ENCODE assay signal across 14 cellular contexts in the genomic region with DNA sequence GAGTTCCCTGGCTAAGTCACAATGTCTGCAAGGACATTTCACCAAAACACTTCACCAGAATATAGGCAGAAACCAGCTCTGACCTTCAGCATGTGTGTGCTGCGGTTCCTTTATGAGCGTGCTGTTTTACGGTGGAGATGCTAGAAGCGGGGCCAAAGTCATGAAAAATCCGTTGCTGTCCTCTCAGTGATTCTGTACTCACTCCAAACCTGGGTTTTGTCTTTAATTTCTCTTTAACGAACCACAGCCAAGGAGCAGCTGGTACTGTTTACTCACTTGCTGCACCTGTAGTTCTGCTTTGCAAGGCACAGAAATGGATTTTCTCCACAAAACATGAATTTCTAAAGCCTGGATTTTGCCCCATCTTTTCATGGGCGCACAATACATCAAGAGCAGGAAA.
DNase-seq lines count a peak whose midpoint lies in the region; TF ChIP-seq lines count a peak whose summit lies in the region.
"Had no signal": no experiment of that assay in that cellular context is flagged by ENCODE, and none has a peak within 500 bp of the region (broad histone marks: within the 10 kb centered on the region; RNA-seq: fewer than 3 reads in every experiment).

No MANE protein-coding gene starts in this region.

- no peaks in the 10 kb centered on the region for H3K9me2 ChIP-seq in OCI-LY7 (ENCODE audit: insufficient read depth, low read length)

- H3K27ac ChIP-seq in dorsolateral prefrontal cortex (peak overlapping the region in 41 of 59 donors; percentile 0 to 95 (median 45)), ascending aorta (no peak overlapping the region), neural progenitor cell (no peak overlapping the region), OCI-LY7 (ENCODE audit: low read depth, low read length, poor library complexity, severe bottlenecking) (no peak overlapping the region)
- H3K27ac ChIP-seq: A549, SJSA1 had no signal

- peaks cover 2% of the 10 kb centered on the region for H3K27me3 Mint-ChIP-seq in neural progenitor cell (ENCODE audit: insufficient read depth, low read depth)

- H3K4me3 ChIP-seq in dorsolateral prefrontal cortex: no peak overlapping the region
- H3K4me3 ChIP-seq in ascending aorta: no peak overlapping the region
- no peak overlapping the region for H3K4me3 ChIP-seq in neural progenitor cell
- no peak overlapping the region for H3K4me3 ChIP-seq in OCI-LY7 (ENCODE audit: low read depth, low read length, poor library complexity, severe bottlenecking)
- H3K4me3 ChIP-seq: A549, SJSA1 had no signal

- H3K36me3 Mint-ChIP-seq in neural progenitor cell: no peaks in the 10 kb centered on the region

- no peak overlapping the region for H3K4me3 Mint-ChIP-seq in neural progenitor cell

- TF ChIP-seq CTCF in dorsolateral prefrontal cortex (IDR thresholded peaks at IDR 0.05 in 54 of 56, conservative IDR thresholded peaks at IDR 0.05 in 2 of 56; ENCODE audit: low read depth in 1 of 56, partially characterized antibody in 56 of 56) (no peak), ascending aorta (IDR thresholded peaks at IDR 0.05) (no peak), neural progenitor cell (IDR thresholded peaks at IDR 0.05) (no peak), OCI-LY7 (conservative IDR thresholded peaks at IDR 0.05; ENCODE audit: low read length) (no peak)

- H3K36me3 ChIP-seq in ascending aorta (no peaks in the 10 kb centered on the region), neural progenitor cell (no peaks in the 10 kb centered on the region), OCI-LY7 (ENCODE audit: insufficient read depth, low read length) (no peaks in the 10 kb centered on the region)
- H3K36me3 ChIP-seq: SJSA1 had no signal

- H3K27me3 ChIP-seq in dorsolateral prefrontal cortex: no peaks in the 10 kb centered on the region
- H3K27me3 ChIP-seq in ascending aorta: no peaks in the 10 kb centered on the region
- no peaks in the 10 kb centered on the region for H3K27me3 ChIP-seq in neural progenitor cell
- H3K27me3 ChIP-seq: SJSA1 had no signal

- H3K4me1 ChIP-seq in ascending aorta (peaks cover 7 to 22% of the 10 kb centered on the region in 2 donors), neural progenitor cell (peaks cover 9% of the 10 kb centered on the region), OCI-LY7 (ENCODE audit: insufficient read depth, low read length, poor library complexity, severe bottlenecking) (no peaks in the 10 kb centered on the region)
- H3K4me1 ChIP-seq: A549, SJSA1 had no signal

- CTCF ChIA-PET in OCI-LY7 (lab: Charles Lee; ENCODE audit: unreplicated experiment): no interaction called here

- no peak overlapping the region for H3K9ac ChIP-seq in neural progenitor cell

- POLR2A ChIA-PET in OCI-LY7 (lab: Charles Lee): no interaction called here

- H3K9me3 ChIP-seq in ascending aorta: no peaks in the 10 kb centered on the region
- H3K9me3 ChIP-seq in neural progenitor cell (ENCODE audit: low read depth): no peaks in the 10 kb centered on the region
- no peaks in the 10 kb centered on the region for H3K9me3 ChIP-seq in OCI-LY7 (ENCODE audit: low read length)
- H3K9me3 ChIP-seq: A549, SJSA1 had no signal

- intact Hi-C loops in dorsolateral prefrontal cortex (cut with DNase I): no loop called here
- intact Hi-C loops in ascending aorta (cut with DNase I): loop anchor here (5.0 kb wide), 1 partner anchor 39 kb away; no protein-coding TSS in a partner anchor
- intact Hi-C loops in OCI-LY7 (cut with micrococcal nuclease; ENCODE audit: unreplicated experiment): no loop called here

- H2AFZ ChIP-seq in neural progenitor cell (replicated peaks) (no peak overlapping the region), OCI-LY7 (ENCODE audit: low read length) (no peak overlapping the region)

- H4K20me1 ChIP-seq in neural progenitor cell (ENCODE audit: low read depth) (no peaks in the 10 kb centered on the region), OCI-LY7 (ENCODE audit: insufficient read depth, low read length) (no peaks in the 10 kb centered on the region)

- H3K4me1 Mint-ChIP-seq in neural progenitor cell: peaks cover under 1% of the 10 kb centered on the region

- H3K4me2 ChIP-seq in neural progenitor cell (no peak overlapping the region), OCI-LY7 (ENCODE audit: low read length) (no peak overlapping the region)
- H3K4me2 ChIP-seq: A549 had no signal

- H3K27ac Mint-ChIP-seq in neural progenitor cell: no peak overlapping the region

- H3K79me2 ChIP-seq in neural progenitor cell (ENCODE audit: low read depth): no peaks in the 10 kb centered on the region
- no peaks in the 10 kb centered on the region for H3K79me2 ChIP-seq in OCI-LY7 (ENCODE audit: insufficient read depth, low read depth, low read length)

- DNase-seq in NCI-H2171 treated with DMSO at 0.1 percent for 48 hours (lab: John Stamatoyannopoulos, UW) (peak; percentile 52), NCI-H2171 (lab: John Stamatoyannopoulos, UW) (no peak), NCI-H2227 treated with DMSO at 0.1 percent for 48 hours (lab: John Stamatoyannopoulos, UW) (peak; percentile 44), dorsolateral prefrontal cortex (no peak), ascending aorta (ENCODE audit: low spot score in 2 of 2) (no peak), neural progenitor cell (ENCODE audit: low spot score) (no peak), OCI-LY7 (ENCODE audit: low spot score) (no peak)
- DNase-seq: Calu3; KBM-7; NK-92 treated with Interleukin-12 subunit alpha and Interleukin-12 subunit beta, amount 100 ng/mL, for 24 hours; PC-3; SW 1271 had no signal

- no peaks in the 10 kb centered on the region for H3F3A ChIP-seq in neural progenitor cell (ENCODE audit: low read depth)

- BruUV-seq in OCI-LY7 (replicated peaks; lab: Mats Ljungman, UMichigan): no TSS peak

- no peaks in the 10 kb centered on the region for H3K9me3 Mint-ChIP-seq in neural progenitor cell

Comparison
In these comparisons a context has a peak if more than half of its experiments do, and no peak if none do; other contexts are left out.
1. DNase-seq: peak in NCI-H2171 treated with DMSO at 0.1 percent for 48 hours (single experiment) and NCI-H2227 treated with DMSO at 0.1 percent for 48 hours (single experiment); none in NCI-H2171 (single experiment), dorsolateral prefrontal cortex (0 of 10), ascending aorta (0 of 2), neural progenitor cell (single experiment) and OCI-LY7 (single experiment).
2. H3K27ac ChIP-seq: peak in dorsolateral prefrontal cortex (41 of 59); none in ascending aorta (0 of 2), neural progenitor cell (single experiment) and OCI-LY7 (single experiment).